In the genomic region with DNA sequence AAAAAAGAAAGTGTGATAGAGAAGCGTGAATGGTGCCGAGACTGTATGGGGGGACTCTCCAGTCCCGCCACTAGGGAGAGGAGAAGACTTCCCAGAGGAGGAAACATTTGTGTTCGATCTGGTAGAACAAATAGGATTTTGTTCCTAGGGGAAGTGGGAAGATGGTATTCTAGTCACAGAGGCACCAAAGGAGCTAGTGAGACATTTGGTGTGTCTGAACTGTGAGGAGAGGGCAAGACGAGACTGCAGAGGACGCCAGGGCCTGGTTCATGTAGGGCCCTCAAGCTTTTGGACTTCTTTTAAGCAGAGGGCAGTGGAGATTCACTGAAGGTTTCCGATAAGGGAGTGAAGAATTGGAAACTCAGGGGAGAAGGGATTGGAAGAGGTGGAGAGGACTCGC, we compare ENCODE assay signal across 10 cellular contexts. TPM values are rescaled to one million over a fixed set of nuclear protein-coding genes. Genes with fewer than 3 reads are reported as not detected.
A peak's percentile ranks its signal among the peaks of the same experiment; 100 is the strongest.
DNase-seq lines count a peak whose midpoint lies in the region; ATAC-seq and TF ChIP-seq lines count a peak whose summit lies in the region.
"Had no signal": no experiment of that assay in that cellular context is flagged by ENCODE, and none has a peak within 500 bp of the region (broad histone marks: within the 10 kb centered on the region; RNA-seq: fewer than 3 reads in every experiment).

No MANE protein-coding gene starts in this region.

- H3K9me3 ChIP-seq in lower lobe of right lung, result no peaks in the 10 kb centered on the region

- no peaks in the 10 kb centered on the region for H3K9me3 Mint-ChIP-seq in activated CD4-positive, alpha-beta T cell treated with anti-CD3 and anti-CD28 coated beads for 36 hours (ENCODE audit: low read depth)
- H3K9me3 Mint-ChIP-seq in activated naive CD8-positive, alpha-beta T cell treated with anti-CD3 and anti-CD28 coated beads for 36 hours, result no peaks in the 10 kb centered on the region

- CTCF ChIA-PET in activated CD4-positive, alpha-beta T cell treated with anti-CD3 and anti-CD28 coated beads for 36 hours (lab: Charles Lee), result interaction anchor here (1.7 kb wide), 1 partner anchor 26 kb away, joined by 4 read pairs; no protein-coding TSS in a partner anchor

- peaks cover 49% of the 10 kb centered on the region for H3K36me3 Mint-ChIP-seq in activated CD4-positive, alpha-beta T cell treated with anti-CD3 and anti-CD28 coated beads for 36 hours (ENCODE audit: low read depth)
- H3K36me3 Mint-ChIP-seq in activated naive CD8-positive, alpha-beta T cell treated with anti-CD3 and anti-CD28 coated beads for 36 hours, result peaks cover 27% of the 10 kb centered on the region

- no peaks in the 10 kb centered on the region for H3K27me3 Mint-ChIP-seq in activated CD4-positive, alpha-beta T cell treated with anti-CD3 and anti-CD28 coated beads for 36 hours
- no peaks in the 10 kb centered on the region for H3K27me3 Mint-ChIP-seq in activated naive CD8-positive, alpha-beta T cell treated with anti-CD3 and anti-CD28 coated beads for 36 hours

- peaks cover 8% of the 10 kb centered on the region for H3K36me3 ChIP-seq in lower lobe of right lung

- H3K27ac Mint-ChIP-seq in activated CD4-positive, alpha-beta T cell treated with anti-CD3 and anti-CD28 coated beads for 36 hours, result peak overlapping the region; percentile 99
- H3K27ac Mint-ChIP-seq in activated naive CD8-positive, alpha-beta T cell treated with anti-CD3 and anti-CD28 coated beads for 36 hours, result peak overlapping the region; percentile 99

- peaks cover 91% of the 10 kb centered on the region for H3K4me1 ChIP-seq in lower lobe of right lung

- POLR2A ChIA-PET in activated CD4-positive, alpha-beta T cell treated with anti-CD3 and anti-CD28 coated beads for 36 hours (lab: Charles Lee), result interaction anchor here (0.6 to 8.5 kb wide), 4 partner anchors 8 to 200 kb away, joined by 4 to 337 read pairs (median 4); a partner anchor contains a TSS

- intact Hi-C loops in activated CD4-positive, alpha-beta T cell treated with anti-CD3 and anti-CD28 coated beads for 36 hours (cut with DNase I, micrococcal nuclease), result no loop called here
- intact Hi-C loops in lower lobe of right lung (cut with DNase I), result no loop called here

- H3K27ac ChIP-seq in lower lobe of right lung (peak overlapping the region; percentile 100), substantia nigra (ENCODE audit: low read depth, low read length, poor library complexity, severe bottlenecking) (peak overlapping the region; percentile 94)

- H3K4me3 ChIP-seq in lower lobe of right lung, result no peak overlapping the region

- TF ChIP-seq CTCF in lower lobe of right lung (IDR thresholded peaks at IDR 0.05), result no peak

- no peak for ATAC-seq in activated CD4-positive, alpha-beta T cell treated with anti-CD3 and anti-CD28 coated beads for 36 hours
- ATAC-seq in lower lobe of right lung (no peak), HG03045 (IDR thresholded peaks at IDR 0.05; ENCODE audit: unreplicated experiment) (no peak)

- H3K4me1 Mint-ChIP-seq in activated CD4-positive, alpha-beta T cell treated with anti-CD3 and anti-CD28 coated beads for 36 hours, result peaks cover 83% of the 10 kb centered on the region
- H3K4me1 Mint-ChIP-seq in activated naive CD8-positive, alpha-beta T cell treated with anti-CD3 and anti-CD28 coated beads for 36 hours, result peaks cover 70% of the 10 kb centered on the region

- H3K27me3 ChIP-seq in lower lobe of right lung (ENCODE audit: low read depth), result no peaks in the 10 kb centered on the region

- peak overlapping the region; percentile 87 for H3K4me3 Mint-ChIP-seq in activated CD4-positive, alpha-beta T cell treated with anti-CD3 and anti-CD28 coated beads for 36 hours
- peak overlapping the region; percentile 40 for H3K4me3 Mint-ChIP-seq in activated naive CD8-positive, alpha-beta T cell treated with anti-CD3 and anti-CD28 coated beads for 36 hours

- peak; percentile 5 for DNase-seq in activated CD4-positive, alpha-beta T cell treated with anti-CD3 and anti-CD28 coated beads for 36 hours
- no peak for DNase-seq in activated CD4-positive, alpha-beta T cell treated with anti-CD3 and anti-CD28 coated beads for 48 hours
- DNase-seq in activated naive CD8-positive, alpha-beta T cell treated with anti-CD3 and anti-CD28 coated beads for 36 hours, result no peak
- DNase-seq in lower lobe of right lung (peak; percentile 3), substantia nigra (lab: John Stamatoyannopoulos, UW) (no peak), DMS53 treated with DMSO at 0.1 percent for 48 hours (lab: John Stamatoyannopoulos, UW; ENCODE audit: unreplicated experiment) (no peak)
- DNase-seq in stimulated activated CD4-positive, alpha-beta T cell treated with anti-CD3 and anti-CD28 coated beads, Interleukin-2, amount 100 ng/mL, for 24 hours, result no peak
- DNase-seq: NCI-H69 had no signal

RNA-seq across cellular contexts. Expression of a gene that starts 2.9 kb away (rescaled TPM):
- total RNA-seq in activated CD4-positive, alpha-beta T cell treated with anti-CD3 and anti-CD28 coated beads for 36 hours, result 10 to 100 TPM; 16.7 to 17.2 TPM
- 1 to 10 TPM; 6.0 to 8.1 TPM for total RNA-seq in activated naive CD8-positive, alpha-beta T cell treated with anti-CD3 and anti-CD28 coated beads for 36 hours
- total RNA-seq in lower lobe of right lung, result 8.7 TPM

RNA-seq across cellular contexts. Expression of a gene that starts 4.1 kb away (rescaled TPM):
- total RNA-seq in activated CD4-positive, alpha-beta T cell treated with anti-CD3 and anti-CD28 coated beads for 36 hours, result under 1 TPM in 1 of 2 experiments, not detected in 1; 0.32 TPM
- total RNA-seq in activated naive CD8-positive, alpha-beta T cell treated with anti-CD3 and anti-CD28 coated beads for 36 hours, result 1 to 10 TPM in 1 of 2 experiments, under 1 TPM in 1; 0.70 to 1.0 TPM
- total RNA-seq in lower lobe of right lung, result 5.2 TPM
- total RNA-seq: epithelial cell of proximal tubule had no signal

RNA-seq across cellular contexts. Expression of a gene that starts 11.1 kb away (rescaled TPM):
- total RNA-seq in activated CD4-positive, alpha-beta T cell treated with anti-CD3 and anti-CD28 coated beads for 36 hours, result 10 to 100 TPM; 52.1 to 52.7 TPM
- total RNA-seq in activated naive CD8-positive, alpha-beta T cell treated with anti-CD3 and anti-CD28 coated beads for 36 hours, result 10 to 100 TPM; 53.3 to 57.1 TPM
- 27.7 TPM for total RNA-seq in lower lobe of right lung

RNA-seq across cellular contexts. Expression of a gene that starts 23.3 kb away (rescaled TPM):
- under 1 TPM; 0.69 to 0.71 TPM for total RNA-seq in activated CD4-positive, alpha-beta T cell treated with anti-CD3 and anti-CD28 coated beads for 36 hours
- 1 to 10 TPM; 1.5 to 1.8 TPM for total RNA-seq in activated naive CD8-positive, alpha-beta T cell treated with anti-CD3 and anti-CD28 coated beads for 36 hours
- 1.7 TPM for total RNA-seq in lower lobe of right lung

RNA-seq across cellular contexts. Expression of a gene that starts 31.8 kb away (rescaled TPM):
- total RNA-seq in activated CD4-positive, alpha-beta T cell treated with anti-CD3 and anti-CD28 coated beads for 36 hours, result under 1 TPM; 0.37 to 0.69 TPM
- 1 to 10 TPM; 1.0 to 1.4 TPM for total RNA-seq in activated naive CD8-positive, alpha-beta T cell treated with anti-CD3 and anti-CD28 coated beads for 36 hours
- total RNA-seq in lower lobe of right lung, result 1.0 TPM
- total RNA-seq: epithelial cell of proximal tubule had no signal

Comparison
In these comparisons a context has a peak if more than half of its experiments do, and no peak if none do; other contexts are left out.
1. DNase-seq: peak in activated CD4-positive, alpha-beta T cell treated with anti-CD3 and anti-CD28 coated beads for 36 hours (single experiment) and lower lobe of right lung (single experiment); none in activated CD4-positive, alpha-beta T cell treated with anti-CD3 and anti-CD28 coated beads for 48 hours (single experiment), activated naive CD8-positive, alpha-beta T cell treated with anti-CD3 and anti-CD28 coated beads for 36 hours (single experiment), substantia nigra (0 of 49), DMS53 treated with DMSO at 0.1 percent for 48 hours (single experiment) and stimulated activated CD4-positive, alpha-beta T cell treated with anti-CD3 and anti-CD28 coated beads, Interleukin-2, amount 100 ng/mL, for 24 hours (0 of 2).